Comparison of ENCODE assay signal across 1 cellular context in the genomic region with DNA sequence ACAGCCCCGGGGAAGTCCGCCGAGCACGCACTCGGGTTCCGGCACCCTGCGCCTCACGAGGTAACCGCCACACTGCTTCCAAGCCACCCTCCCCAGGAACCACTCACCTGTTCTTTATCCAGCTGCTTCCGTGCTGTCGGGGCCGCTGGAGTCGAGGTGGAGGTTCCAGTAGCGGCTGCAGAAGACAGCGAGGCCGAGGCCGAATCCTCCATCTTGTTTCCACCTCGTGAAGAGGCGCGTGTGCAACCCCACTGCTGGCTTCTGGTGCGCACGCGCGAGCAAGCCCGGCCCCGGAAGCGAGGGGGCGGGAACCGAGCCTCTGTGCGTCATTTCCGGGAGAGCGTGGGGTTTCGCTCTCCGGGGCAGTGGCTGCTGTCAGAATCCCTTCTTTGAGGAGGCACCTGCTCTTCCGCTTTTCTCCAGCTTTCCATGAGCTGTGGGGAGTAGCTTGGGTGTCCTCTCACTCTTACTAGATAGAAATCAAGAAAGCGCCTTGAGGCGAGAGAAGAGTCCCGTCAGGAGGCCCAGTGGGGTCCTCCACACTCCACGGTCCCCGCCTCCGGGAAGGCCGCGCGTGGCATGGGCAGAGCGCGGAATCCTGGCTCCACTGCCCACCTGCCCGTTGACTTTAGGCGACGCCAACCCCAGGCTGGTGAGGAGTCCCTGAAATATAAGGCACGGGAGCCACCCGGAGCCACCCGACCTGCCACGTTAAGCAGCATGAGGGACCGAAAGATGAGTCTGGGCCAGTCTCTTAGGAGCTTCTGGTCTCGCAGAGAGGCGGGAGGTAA.
TF ChIP-seq lines count a peak whose summit lies in the region.

A gene (minus strand): TSS at position 242 of the 791 bp plus-strand sequence. CDS start 30 bp downstream, at position 212.

TF ChIP-seq in HepG2, 621 proteins besides CTCF, POLR2A, EP300 and RAD21 (continued from another document and continues in another):
- TF ChIP-seq, protein P1, sequence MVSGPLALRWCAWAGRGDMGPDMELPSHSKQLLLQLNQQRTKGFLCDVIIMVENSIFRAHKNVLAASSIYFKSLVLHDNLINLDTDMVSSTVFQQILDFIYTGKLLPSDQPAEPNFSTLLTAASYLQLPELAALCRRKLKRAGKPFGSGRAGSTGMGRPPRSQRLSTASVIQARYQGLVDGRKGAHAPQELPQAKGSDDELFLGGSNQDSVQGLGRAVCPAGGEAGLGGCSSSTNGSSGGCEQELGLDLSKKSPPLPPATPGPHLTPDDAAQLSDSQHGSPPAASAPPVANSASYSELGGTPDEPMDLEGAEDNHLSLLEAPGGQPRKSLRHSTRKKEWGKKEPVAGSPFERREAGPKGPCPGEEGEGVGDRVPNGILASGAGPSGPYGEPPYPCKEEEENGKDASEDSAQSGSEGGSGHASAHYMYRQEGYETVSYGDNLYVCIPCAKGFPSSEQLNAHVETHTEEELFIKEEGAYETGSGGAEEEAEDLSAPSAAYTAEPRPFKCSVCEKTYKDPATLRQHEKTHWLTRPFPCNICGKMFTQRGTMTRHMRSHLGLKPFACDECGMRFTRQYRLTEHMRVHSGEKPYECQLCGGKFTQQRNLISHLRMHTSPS (CRISPR knock-in tag; IDR thresholded peaks at IDR 0.05; ENCODE audit: low read depth): no peak; the same call in 1 of the 2 replicates
- TF ChIP-seq JARID2 (CRISPR knock-in tag; IDR thresholded peaks at IDR 0.05; ENCODE audit: insufficient replicate concordance) (no peak), ZFYVE20 (CRISPR knock-in tag; IDR thresholded peaks at IDR 0.05; ENCODE audit: borderline replicate concordance, low read depth) (peak; percentile 5; the same call in 1 of the 2 replicates), AGO1 (IDR thresholded peaks at IDR 0.05; ENCODE audit: low read depth, low read length, poor library complexity, severe bottlenecking) (peak; percentile 89), NFE2 (CRISPR knock-in tag; IDR thresholded peaks at IDR 0.05) (peak; percentile 26; the same call in 1 of the 2 replicates), KDM5B (CRISPR knock-in tag; IDR thresholded peaks at IDR 0.05; ENCODE audit: borderline replicate concordance) (peak; percentile 98; the same call in 1 of the 2 replicates), ZNF260 (CRISPR knock-in tag; IDR thresholded peaks at IDR 0.05; ENCODE audit: borderline replicate concordance, low read depth) (no peak; the same call in 1 of the 2 replicates), SETDB1 (CRISPR knock-in tag; IDR thresholded peaks at IDR 0.05; ENCODE audit: borderline replicate concordance) (no peak), ZNF331 (CRISPR knock-in tag; IDR thresholded peaks at IDR 0.05) (peak; percentile 65), NR3C1 (CRISPR knock-in tag; IDR thresholded peaks at IDR 0.05) (0 out of 2 replicates have a peak, but pooled peaks have one; percentile 66), TCF12 (IDR thresholded peaks at IDR 0.05) (no peak), TCF12 (CRISPR knock-in tag; IDR thresholded peaks at IDR 0.05) (no peak), SALL1 (CRISPR knock-in tag; IDR thresholded peaks at IDR 0.05) (peak; percentile 94), ZKSCAN5 (CRISPR knock-in tag; IDR thresholded peaks at IDR 0.05) (peak; percentile 16; the same call in 1 of the 2 replicates), SNAPC2 (CRISPR knock-in tag; IDR thresholded peaks at IDR 0.05) (peak; percentile 90; the same call in 1 of the 2 replicates)
- TF ChIP-seq, protein P2, sequence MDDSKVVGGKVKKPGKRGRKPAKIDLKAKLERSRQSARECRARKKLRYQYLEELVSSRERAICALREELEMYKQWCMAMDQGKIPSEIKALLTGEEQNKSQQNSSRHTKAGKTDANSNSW (CRISPR knock-in tag; IDR thresholded peaks at IDR 0.05; ENCODE audit: borderline replicate concordance): peak; percentile 90; the same call in 1 of the 2 replicates
- TF ChIP-seq, protein P3, sequence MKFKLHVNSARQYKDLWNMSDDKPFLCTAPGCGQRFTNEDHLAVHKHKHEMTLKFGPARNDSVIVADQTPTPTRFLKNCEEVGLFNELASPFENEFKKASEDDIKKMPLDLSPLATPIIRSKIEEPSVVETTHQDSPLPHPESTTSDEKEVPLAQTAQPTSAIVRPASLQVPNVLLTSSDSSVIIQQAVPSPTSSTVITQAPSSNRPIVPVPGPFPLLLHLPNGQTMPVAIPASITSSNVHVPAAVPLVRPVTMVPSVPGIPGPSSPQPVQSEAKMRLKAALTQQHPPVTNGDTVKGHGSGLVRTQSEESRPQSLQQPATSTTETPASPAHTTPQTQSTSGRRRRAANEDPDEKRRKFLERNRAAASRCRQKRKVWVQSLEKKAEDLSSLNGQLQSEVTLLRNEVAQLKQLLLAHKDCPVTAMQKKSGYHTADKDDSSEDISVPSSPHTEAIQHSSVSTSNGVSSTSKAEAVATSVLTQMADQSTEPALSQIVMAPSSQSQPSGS (CRISPR knock-in tag; IDR thresholded peaks at IDR 0.05): peak; percentile 53; the same call in 1 of the 2 replicates
- TF ChIP-seq, protein P4, sequence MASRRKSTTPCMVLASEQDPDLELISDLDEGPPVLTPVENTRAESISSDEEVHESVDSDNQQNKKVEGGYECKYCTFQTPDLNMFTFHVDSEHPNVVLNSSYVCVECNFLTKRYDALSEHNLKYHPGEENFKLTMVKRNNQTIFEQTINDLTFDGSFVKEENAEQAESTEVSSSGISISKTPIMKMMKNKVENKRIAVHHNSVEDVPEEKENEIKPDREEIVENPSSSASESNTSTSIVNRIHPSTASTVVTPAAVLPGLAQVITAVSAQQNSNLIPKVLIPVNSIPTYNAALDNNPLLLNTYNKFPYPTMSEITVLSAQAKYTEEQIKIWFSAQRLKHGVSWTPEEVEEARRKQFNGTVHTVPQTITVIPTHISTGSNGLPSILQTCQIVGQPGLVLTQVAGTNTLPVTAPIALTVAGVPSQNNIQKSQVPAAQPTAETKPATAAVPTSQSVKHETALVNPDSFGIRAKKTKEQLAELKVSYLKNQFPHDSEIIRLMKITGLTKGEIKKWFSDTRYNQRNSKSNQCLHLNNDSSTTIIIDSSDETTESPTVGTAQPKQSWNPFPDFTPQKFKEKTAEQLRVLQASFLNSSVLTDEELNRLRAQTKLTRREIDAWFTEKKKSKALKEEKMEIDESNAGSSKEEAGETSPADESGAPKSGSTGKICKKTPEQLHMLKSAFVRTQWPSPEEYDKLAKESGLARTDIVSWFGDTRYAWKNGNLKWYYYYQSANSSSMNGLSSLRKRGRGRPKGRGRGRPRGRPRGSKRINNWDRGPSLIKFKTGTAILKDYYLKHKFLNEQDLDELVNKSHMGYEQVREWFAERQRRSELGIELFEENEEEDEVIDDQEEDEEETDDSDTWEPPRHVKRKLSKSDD (CRISPR knock-in tag; IDR thresholded peaks at IDR 0.05; ENCODE audit: low read depth): 0 out of 2 replicates have a peak, but pooled peaks have one; percentile 59
- TF ChIP-seq, protein P5, sequence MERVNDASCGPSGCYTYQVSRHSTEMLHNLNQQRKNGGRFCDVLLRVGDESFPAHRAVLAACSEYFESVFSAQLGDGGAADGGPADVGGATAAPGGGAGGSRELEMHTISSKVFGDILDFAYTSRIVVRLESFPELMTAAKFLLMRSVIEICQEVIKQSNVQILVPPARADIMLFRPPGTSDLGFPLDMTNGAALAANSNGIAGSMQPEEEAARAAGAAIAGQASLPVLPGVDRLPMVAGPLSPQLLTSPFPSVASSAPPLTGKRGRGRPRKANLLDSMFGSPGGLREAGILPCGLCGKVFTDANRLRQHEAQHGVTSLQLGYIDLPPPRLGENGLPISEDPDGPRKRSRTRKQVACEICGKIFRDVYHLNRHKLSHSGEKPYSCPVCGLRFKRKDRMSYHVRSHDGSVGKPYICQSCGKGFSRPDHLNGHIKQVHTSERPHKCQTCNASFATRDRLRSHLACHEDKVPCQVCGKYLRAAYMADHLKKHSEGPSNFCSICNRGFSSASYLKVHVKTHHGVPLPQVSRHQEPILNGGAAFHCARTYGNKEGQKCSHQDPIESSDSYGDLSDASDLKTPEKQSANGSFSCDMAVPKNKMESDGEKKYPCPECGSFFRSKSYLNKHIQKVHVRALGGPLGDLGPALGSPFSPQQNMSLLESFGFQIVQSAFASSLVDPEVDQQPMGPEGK (CRISPR knock-in tag; IDR thresholded peaks at IDR 0.05): peak; percentile 54; the same call in 1 of the 2 replicates
- TF ChIP-seq, protein P6, sequence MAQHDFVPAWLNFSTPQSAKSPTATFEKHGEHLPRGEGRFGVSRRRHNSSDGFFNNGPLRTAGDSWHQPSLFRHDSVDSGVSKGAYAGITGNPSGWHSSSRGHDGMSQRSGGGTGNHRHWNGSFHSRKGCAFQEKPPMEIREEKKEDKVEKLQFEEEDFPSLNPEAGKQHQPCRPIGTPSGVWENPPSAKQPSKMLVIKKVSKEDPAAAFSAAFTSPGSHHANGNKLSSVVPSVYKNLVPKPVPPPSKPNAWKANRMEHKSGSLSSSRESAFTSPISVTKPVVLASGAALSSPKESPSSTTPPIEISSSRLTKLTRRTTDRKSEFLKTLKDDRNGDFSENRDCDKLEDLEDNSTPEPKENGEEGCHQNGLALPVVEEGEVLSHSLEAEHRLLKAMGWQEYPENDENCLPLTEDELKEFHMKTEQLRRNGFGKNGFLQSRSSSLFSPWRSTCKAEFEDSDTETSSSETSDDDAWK (CRISPR knock-in tag; IDR thresholded peaks at IDR 0.05): no peak
- TF ChIP-seq, protein P7, sequence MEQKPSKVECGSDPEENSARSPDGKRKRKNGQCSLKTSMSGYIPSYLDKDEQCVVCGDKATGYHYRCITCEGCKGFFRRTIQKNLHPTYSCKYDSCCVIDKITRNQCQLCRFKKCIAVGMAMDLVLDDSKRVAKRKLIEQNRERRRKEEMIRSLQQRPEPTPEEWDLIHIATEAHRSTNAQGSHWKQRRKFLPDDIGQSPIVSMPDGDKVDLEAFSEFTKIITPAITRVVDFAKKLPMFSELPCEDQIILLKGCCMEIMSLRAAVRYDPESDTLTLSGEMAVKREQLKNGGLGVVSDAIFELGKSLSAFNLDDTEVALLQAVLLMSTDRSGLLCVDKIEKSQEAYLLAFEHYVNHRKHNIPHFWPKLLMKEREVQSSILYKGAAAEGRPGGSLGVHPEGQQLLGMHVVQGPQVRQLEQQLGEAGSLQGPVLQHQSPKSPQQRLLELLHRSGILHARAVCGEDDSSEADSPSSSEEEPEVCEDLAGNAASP (CRISPR knock-in tag; IDR thresholded peaks at IDR 0.05; ENCODE audit: borderline replicate concordance): no peak; the same call in 1 of the 2 replicates
- TF ChIP-seq, protein P8, sequence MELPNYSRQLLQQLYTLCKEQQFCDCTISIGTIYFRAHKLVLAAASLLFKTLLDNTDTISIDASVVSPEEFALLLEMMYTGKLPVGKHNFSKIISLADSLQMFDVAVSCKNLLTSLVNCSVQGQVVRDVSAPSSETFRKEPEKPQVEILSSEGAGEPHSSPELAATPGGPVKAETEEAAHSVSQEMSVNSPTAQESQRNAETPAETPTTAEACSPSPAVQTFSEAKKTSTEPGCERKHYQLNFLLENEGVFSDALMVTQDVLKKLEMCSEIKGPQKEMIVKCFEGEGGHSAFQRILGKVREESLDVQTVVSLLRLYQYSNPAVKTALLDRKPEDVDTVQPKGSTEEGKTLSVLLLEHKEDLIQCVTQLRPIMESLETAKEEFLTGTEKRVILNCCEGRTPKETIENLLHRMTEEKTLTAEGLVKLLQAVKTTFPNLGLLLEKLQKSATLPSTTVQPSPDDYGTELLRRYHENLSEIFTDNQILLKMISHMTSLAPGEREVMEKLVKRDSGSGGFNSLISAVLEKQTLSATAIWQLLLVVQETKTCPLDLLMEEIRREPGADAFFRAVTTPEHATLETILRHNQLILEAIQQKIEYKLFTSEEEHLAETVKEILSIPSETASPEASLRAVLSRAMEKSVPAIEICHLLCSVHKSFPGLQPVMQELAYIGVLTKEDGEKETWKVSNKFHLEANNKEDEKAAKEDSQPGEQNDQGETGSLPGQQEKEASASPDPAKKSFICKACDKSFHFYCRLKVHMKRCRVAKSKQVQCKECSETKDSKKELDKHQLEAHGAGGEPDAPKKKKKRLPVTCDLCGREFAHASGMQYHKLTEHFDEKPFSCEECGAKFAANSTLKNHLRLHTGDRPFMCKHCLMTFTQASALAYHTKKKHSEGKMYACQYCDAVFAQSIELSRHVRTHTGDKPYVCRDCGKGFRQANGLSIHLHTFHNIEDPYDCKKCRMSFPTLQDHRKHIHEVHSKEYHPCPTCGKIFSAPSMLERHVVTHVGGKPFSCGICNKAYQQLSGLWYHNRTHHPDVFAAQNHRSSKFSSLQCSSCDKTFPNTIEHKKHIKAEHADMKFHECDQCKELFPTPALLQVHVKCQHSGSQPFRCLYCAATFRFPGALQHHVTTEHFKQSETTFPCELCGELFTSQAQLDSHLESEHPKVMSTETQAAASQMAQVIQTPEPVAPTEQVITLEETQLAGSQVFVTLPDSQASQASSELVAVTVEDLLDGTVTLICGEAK (IDR thresholded peaks at IDR 0.05): peak; percentile 94
- TF ChIP-seq, protein P8 (CRISPR knock-in tag; IDR thresholded peaks at IDR 0.05): peak; percentile 81
- TF ChIP-seq, protein P9, sequence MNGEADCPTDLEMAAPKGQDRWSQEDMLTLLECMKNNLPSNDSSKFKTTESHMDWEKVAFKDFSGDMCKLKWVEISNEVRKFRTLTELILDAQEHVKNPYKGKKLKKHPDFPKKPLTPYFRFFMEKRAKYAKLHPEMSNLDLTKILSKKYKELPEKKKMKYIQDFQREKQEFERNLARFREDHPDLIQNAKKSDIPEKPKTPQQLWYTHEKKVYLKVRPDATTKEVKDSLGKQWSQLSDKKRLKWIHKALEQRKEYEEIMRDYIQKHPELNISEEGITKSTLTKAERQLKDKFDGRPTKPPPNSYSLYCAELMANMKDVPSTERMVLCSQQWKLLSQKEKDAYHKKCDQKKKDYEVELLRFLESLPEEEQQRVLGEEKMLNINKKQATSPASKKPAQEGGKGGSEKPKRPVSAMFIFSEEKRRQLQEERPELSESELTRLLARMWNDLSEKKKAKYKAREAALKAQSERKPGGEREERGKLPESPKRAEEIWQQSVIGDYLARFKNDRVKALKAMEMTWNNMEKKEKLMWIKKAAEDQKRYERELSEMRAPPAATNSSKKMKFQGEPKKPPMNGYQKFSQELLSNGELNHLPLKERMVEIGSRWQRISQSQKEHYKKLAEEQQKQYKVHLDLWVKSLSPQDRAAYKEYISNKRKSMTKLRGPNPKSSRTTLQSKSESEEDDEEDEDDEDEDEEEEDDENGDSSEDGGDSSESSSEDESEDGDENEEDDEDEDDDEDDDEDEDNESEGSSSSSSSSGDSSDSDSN (CRISPR knock-in tag; IDR thresholded peaks at IDR 0.05): peak; percentile 90
